7 cellular contexts compared by ENCODE assay signal in genomic region chr16:67666032-67666537, GRCh38.
DNase-seq lines count a peak whose midpoint lies in the region; ATAC-seq and TF ChIP-seq lines count a peak whose summit lies in the region.

No MANE protein-coding gene starts in this region.

- DNase-seq in HuH-7.5 (ENCODE audit: low spot score) (peak; percentile 72), astrocyte of the spinal cord (ENCODE audit: low read depth, low spot score) (no peak), kidney tubule cell (ENCODE audit: low spot score) (peak; percentile 38)
- DNase-seq in stimulated activated CD4-positive, alpha-beta T cell treated with anti-CD3 and anti-CD28 coated beads, Interleukin-4, amount 100 ng/mL, for 1 hour = no peak

- peak overlapping the region; percentile 86 for H3K27ac ChIP-seq in subcutaneous abdominal adipose tissue (ENCODE audit: low read depth, low read length)

- H3K9me3 ChIP-seq in subcutaneous abdominal adipose tissue (ENCODE audit: control insufficient read depth in 5 of 5, low read length in 5 of 5) = no peaks in the 10 kb centered on the region

- no peak for TF ChIP-seq CTCF in GM12875 (IDR thresholded peaks at IDR 0.05; ENCODE audit: borderline replicate concordance, insufficient read depth, low read depth, low read length)
- no peak for TF ChIP-seq CTCF in astrocyte of the spinal cord (IDR thresholded peaks at IDR 0.05; ENCODE audit: low read depth, low read length)

- ATAC-seq in HG03571 (IDR thresholded peaks at IDR 0.05; ENCODE audit: unreplicated experiment) = no peak

- peaks cover 4 to 40% (median 31%) of the 10 kb centered on the region in 5 donors for H3K4me1 ChIP-seq in subcutaneous abdominal adipose tissue (ENCODE audit: control insufficient read depth in 5 of 5, insufficient read depth in 5 of 5, low read length in 5 of 5)

- peak overlapping the region in 4 of 5 donors; percentile 8 to 77 (median 44) for H3K9ac ChIP-seq in subcutaneous abdominal adipose tissue (ENCODE audit: low read length in 5 of 5)

- no peaks in the 10 kb centered on the region for H3K27me3 ChIP-seq in subcutaneous abdominal adipose tissue (ENCODE audit: control insufficient read depth in 5 of 5, insufficient read depth in 4 of 5, low read length in 5 of 5)

- H3K36me3 ChIP-seq in subcutaneous abdominal adipose tissue (ENCODE audit: control insufficient read depth in 5 of 5, insufficient read depth in 5 of 5, low read length in 5 of 5) = peaks cover 0 to 19% (median 6%) of the 10 kb centered on the region in 5 donors

- H3K4me3 ChIP-seq in GM12875 (ENCODE audit: low read depth, low read length) (peak overlapping the region; percentile 68), astrocyte of the spinal cord (ENCODE audit: low read depth, low read length) (peak overlapping the region; percentile 61), subcutaneous abdominal adipose tissue (ENCODE audit: low read depth in 1 of 5, low read length in 5 of 5) (peak overlapping the region; percentile 45 to 85 (median 76))

- in situ Hi-C loops in astrocyte of the spinal cord (cut with HindIII; ENCODE audit: low sequenced_read_pairs) = no loop called here

Comparison
In these comparisons a context has a peak if more than half of its experiments do, and no peak if none do; other contexts are left out.
1. DNase-seq: peak in HuH-7.5 (single experiment) and kidney tubule cell (single experiment); none in astrocyte of the spinal cord (single experiment) and stimulated activated CD4-positive, alpha-beta T cell treated with anti-CD3 and anti-CD28 coated beads, Interleukin-4, amount 100 ng/mL, for 1 hour (single experiment).
2. Peak in every context shown above with its lines, with median percentiles within 50 percentile points of each other: H3K4me3 ChIP-seq.